ENCODE assay signal across 30 cellular contexts in genomic region chr3:72280876-72281275, GRCh38.
"Had no signal": no experiment of that assay in that cellular context is flagged by ENCODE, and none has a peak within 500 bp of the region (broad histone marks: within the 10 kb centered on the region; RNA-seq: fewer than 3 reads in every experiment).

No MANE protein-coding gene starts in this region.

- H3K27ac Mint-ChIP-seq: memory B cell; mesothelial cell of epicardium; naive thymus-derived CD4-positive, alpha-beta T cell; progenitor cell of endocrine pancreas; type B pancreatic cell had no signal

- H3K4me1 ChIP-seq: colonic mucosa, neural progenitor cell, parathyroid adenoma, right lobe of liver, testis had no signal

- FAIRE-seq: endothelial cell of umbilical vein, small intestine had no signal

- ATAC-seq: heart right ventricle; left colon; mucosa of descending colon; naive thymus-derived CD4-positive, alpha-beta T cell; right lobe of liver; stimulated activated naive CD8-positive, alpha-beta T cell treated with anti-CD3 and anti-CD28 coated beads, Interleukin-15, Interleukin-2, amounts not matched to agents 100 U/mL and 50 U/mL, for 24 hours had no signal

- H3K27me3 ChIP-seq: colonic mucosa, heart right ventricle, neural progenitor cell, right lobe of liver, testis had no signal

- DNase-seq: colonic mucosa; dermis blood vessel endothelial cell; effector memory CD4-positive, alpha-beta T cell; esophagus squamous epithelium; foreskin melanocyte; glutamatergic neuron; heart right ventricle; hippocampal formation; islet precursor cell; kidney glomerular epithelial cell; left colon; mucosa of descending colon; naive thymus-derived CD4-positive, alpha-beta T cell; right lobe of liver; small intestine; stimulated activated CD4-positive, alpha-beta T cell treated with anti-CD3 and anti-CD28 coated beads, Interleukin-15, amount 100 ng/mL, for 24 hours; stimulated activated CD4-positive, alpha-beta T cell treated with anti-CD3 and anti-CD28 coated beads, Interleukin-2, amount 100 ng/mL, for 48 hours; stimulated activated naive CD8-positive, alpha-beta T cell treated with anti-CD3 and anti-CD28 coated beads, Interleukin-15, Interleukin-2, amounts not matched to agents 100 U/mL and 50 U/mL, for 24 hours; substantia nigra; testis; tibial artery had no signal

- H3K9me3 Mint-ChIP-seq: type B pancreatic cell had no signal

- H3K4me3 Mint-ChIP-seq: memory B cell; mesothelial cell of epicardium; naive thymus-derived CD4-positive, alpha-beta T cell; nephron; neural progenitor cell; type B pancreatic cell had no signal

- H3K4me3 ChIP-seq: colonic mucosa, esophagus squamous epithelium, heart right ventricle, lung, mucosa of descending colon, neural progenitor cell, right lobe of liver, testis, tibial artery had no signal

- H3K79me2 ChIP-seq: parathyroid adenoma had no signal

- H3K36me3 Mint-ChIP-seq: neural progenitor cell, type B pancreatic cell had no signal

- H3K27ac ChIP-seq: colonic mucosa, esophagus squamous epithelium, heart right ventricle, neural progenitor cell, parathyroid adenoma, right lobe of liver, testis, tibial artery had no signal

- H3K36me3 ChIP-seq: colonic mucosa, esophagus squamous epithelium, heart right ventricle, neural progenitor cell, right lobe of liver, tibial artery had no signal

- H2AFZ ChIP-seq: neural progenitor cell, parathyroid adenoma had no signal

- H3K9me3 ChIP-seq: colonic mucosa, mucosa of descending colon, right lobe of liver, testis had no signal

- H3K4me2 ChIP-seq: neural progenitor cell had no signal

- H3K9ac ChIP-seq: neural progenitor cell, parathyroid adenoma had no signal
